In the genomic region with DNA sequence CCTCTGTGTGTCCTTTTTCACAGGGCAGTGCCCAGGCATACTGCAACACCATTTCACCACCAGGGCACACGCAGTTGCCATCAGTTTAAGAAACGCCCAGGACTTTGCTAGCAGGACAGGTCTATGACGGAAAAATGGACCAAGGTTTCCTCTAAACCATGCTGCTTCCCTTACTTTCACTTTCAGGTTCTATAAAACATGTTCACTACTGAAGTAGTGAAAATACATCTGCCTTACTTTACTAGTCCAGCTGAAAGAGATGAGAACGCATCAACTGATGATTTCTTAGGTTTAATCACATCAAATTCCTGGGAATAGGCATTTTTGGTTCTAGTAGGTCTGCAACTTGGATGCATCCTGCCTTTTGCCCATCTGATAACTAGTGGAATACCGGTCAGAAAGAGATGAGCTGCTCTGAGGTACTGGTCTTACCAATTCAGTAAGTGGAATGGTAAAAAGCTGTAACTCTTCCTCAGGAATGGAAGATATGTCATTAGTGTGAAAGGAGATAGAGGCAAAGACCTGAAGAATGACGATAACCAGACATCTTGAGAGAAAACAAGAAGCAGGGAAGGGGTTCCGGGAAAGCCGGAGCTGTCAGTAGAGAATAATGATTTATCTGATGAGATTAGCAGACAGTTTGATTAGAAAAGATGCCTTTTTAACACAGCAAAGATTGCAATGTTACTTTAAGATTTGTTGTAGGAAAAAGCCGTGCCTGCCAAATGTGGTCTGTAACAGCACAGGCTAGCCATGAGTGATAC, we compare ENCODE assay signal across 8 cellular contexts.
DNase-seq lines count a peak whose midpoint lies in the region; ATAC-seq, FAIRE-seq and TF ChIP-seq lines count a peak whose summit lies in the region.

No MANE protein-coding gene starts in this region.

- H3K27ac ChIP-seq in upper lobe of left lung, result peak overlapping the region; percentile 68 to 76 (median 72)

- no peaks in the 10 kb centered on the region for H3K36me3 ChIP-seq in upper lobe of left lung

- FAIRE-seq in RCC 7860 (lab: Jason Lieb, UNC), result peak; percentile 50

- WGBS in upper lobe of left lung, 2 donors, result 31 to 34% methylated on average over 9 of the region's 9 CpGs

- no peaks in the 10 kb centered on the region for H3K9me3 ChIP-seq in upper lobe of left lung

- ATAC-seq in GM18520 (IDR thresholded peaks at IDR 0.05; ENCODE audit: unreplicated experiment) (peak; percentile 69), HG03060 (IDR thresholded peaks at IDR 0.05; ENCODE audit: low read depth, unreplicated experiment) (peak; percentile 91), upper lobe of left lung (ENCODE audit: low FRiP score in 2 of 2) (peak; percentile 46 to 85)
- peak; percentile 55 for ATAC-seq in central memory CD8-positive, alpha-beta T cell (replicated peaks; ENCODE audit: extremely low read depth, poor library complexity, severe bottlenecking)

- H3K4me3 Mint-ChIP-seq in central memory CD8-positive, alpha-beta T cell, result peak overlapping the region; percentile 83

- peaks cover 0 to 17% (median 8%) of the 10 kb centered on the region in 4 donors for H3K4me1 ChIP-seq in upper lobe of left lung

- TF ChIP-seq EP300 in upper lobe of left lung (IDR thresholded peaks at IDR 0.05), result no peak

- H3K4me3 ChIP-seq in AG10803 (ENCODE audit: low read length) (peak overlapping the region; percentile 68), upper lobe of left lung (peak overlapping the region in 3 of 4 donors; percentile 30 to 51 (median 45))

- H3K27me3 ChIP-seq in upper lobe of left lung, result no peaks in the 10 kb centered on the region

- no peaks in the 10 kb centered on the region for H3K27me3 Mint-ChIP-seq in central memory CD8-positive, alpha-beta T cell

- no peaks in the 10 kb centered on the region for H3K36me3 Mint-ChIP-seq in central memory CD8-positive, alpha-beta T cell (ENCODE audit: insufficient read depth)

- TF ChIP-seq CTCF in AG10803 (conservative IDR thresholded peaks at IDR 0.05; ENCODE audit: low read length) (peak; percentile 42), upper lobe of left lung (IDR thresholded peaks at IDR 0.05) (peak in 3 of 6 experiments; percentile 20 to 49 (median 20))

- no peak for TF ChIP-seq POLR2A in upper lobe of left lung (IDR thresholded peaks at IDR 0.05)

- peak; percentile 56 for DNase-seq in AG10803 (ENCODE audit: low read depth)
- peak; percentile 52 for DNase-seq in RCC 7860 (ENCODE audit: low spot score)
- no peak for DNase-seq in central memory CD8-positive, alpha-beta T cell (ENCODE audit: low spot score in 2 of 2)
- peak; percentile 78 to 85 for DNase-seq in lung microvascular endothelial cell (ENCODE audit: low read depth in 2 of 2)
- no peak for DNase-seq in upper lobe of left lung
- DNase-seq in foreskin melanocyte, result no peak

- H3K4me1 Mint-ChIP-seq in central memory CD8-positive, alpha-beta T cell, result peaks cover 20% of the 10 kb centered on the region

- H3K9me3 Mint-ChIP-seq in central memory CD8-positive, alpha-beta T cell, result no peaks in the 10 kb centered on the region

- H3K27ac Mint-ChIP-seq in central memory CD8-positive, alpha-beta T cell (ENCODE audit: low read depth), result peak overlapping the region; percentile 22

Comparison
In these comparisons a context has a peak if more than half of its experiments do, and no peak if none do; other contexts are left out.
1. DNase-seq: peak in AG10803 (single experiment), RCC 7860 (single experiment) and lung microvascular endothelial cell (2 of 2); none in central memory CD8-positive, alpha-beta T cell (0 of 2), upper lobe of left lung (0 of 2) and foreskin melanocyte (single experiment).
2. Peak in every context shown above with its lines, with median percentiles within 50 percentile points of each other: ATAC-seq.